In the genomic region with DNA sequence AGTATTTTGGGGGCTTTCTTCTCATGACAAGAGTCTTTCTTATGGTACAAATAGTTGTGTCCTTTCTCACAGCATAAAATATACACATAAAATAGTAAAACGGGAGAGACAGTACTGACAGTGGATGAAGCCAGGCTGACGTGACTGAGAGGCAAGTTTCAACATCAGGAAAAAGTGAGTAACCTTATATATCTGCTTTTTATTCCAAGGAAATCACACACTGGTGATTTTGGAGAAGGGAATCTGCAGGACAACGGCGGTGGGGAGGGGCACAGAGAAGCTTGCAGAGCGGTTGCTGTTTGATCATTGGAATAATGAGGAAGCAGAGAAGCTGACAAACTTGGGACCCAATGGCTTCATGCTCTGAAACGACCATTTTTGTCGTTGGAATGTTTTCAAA, we compare ENCODE assay signal across 17 cellular contexts.
"Had no signal": no experiment of that assay in that cellular context is flagged by ENCODE, and none has a peak within 500 bp of the region (broad histone marks: within the 10 kb centered on the region; RNA-seq: fewer than 3 reads in every experiment).

No MANE protein-coding gene starts in this region.

- H3K36me3 ChIP-seq: ascending aorta, cardiac muscle cell, neutrophil, stomach, thyroid gland had no signal

- H3K9me3 Mint-ChIP-seq: activated naive CD8-positive, alpha-beta T cell treated with anti-CD3 and anti-CD28 coated beads for 36 hours had no signal

- FAIRE-seq: colon, endothelial cell of umbilical vein had no signal

- H3K4me1 ChIP-seq: ascending aorta had no signal

- H3K9me3 ChIP-seq: ascending aorta, neutrophil, thyroid gland had no signal

- H3K4me3 ChIP-seq: ascending aorta, cardiac muscle cell, lung, skin epidermis, stomach, thyroid gland had no signal

- H3K27ac ChIP-seq: ascending aorta, cardiac muscle cell, neutrophil, skin epidermis, stomach, thyroid gland had no signal

- H3K27me3 ChIP-seq: ascending aorta, thyroid gland had no signal

- DNase-seq: activated CD4-positive, alpha-beta T cell treated with anti-CD3 and anti-CD28 coated beads, Interleukin-2, amount 50 U/mL, for 4 hours; activated CD4-positive, CD25-positive, alpha-beta regulatory T cell treated with anti-CD3 and anti-CD28 coated beads, Interleukin-2, amount 50 U/mL, for 72 hours; activated gamma-delta T cell; activated naive CD8-positive, alpha-beta T cell treated with anti-CD3 and anti-CD28 coated beads for 36 hours; activated T-cell treated with anti-CD3 and anti-CD28 coated beads, Interleukin-2, amount 50 U/mL, for 1 hour; left colon; naive thymus-derived CD4-positive, alpha-beta T cell; retina; stomach; thyroid gland had no signal

- H3K4me3 Mint-ChIP-seq: activated naive CD8-positive, alpha-beta T cell treated with anti-CD3 and anti-CD28 coated beads for 36 hours; naive thymus-derived CD4-positive, alpha-beta T cell had no signal

- ATAC-seq: left colon; naive thymus-derived CD4-positive, alpha-beta T cell had no signal

- H3K36me3 Mint-ChIP-seq: activated naive CD8-positive, alpha-beta T cell treated with anti-CD3 and anti-CD28 coated beads for 36 hours had no signal
